ENCODE assay signal across 1 cellular context in genomic region chr9:69412741-69413150, GRCh38.
TF ChIP-seq lines count a peak whose summit lies in the region.

No MANE protein-coding gene starts in this region.

TF ChIP-seq in HepG2, 621 proteins besides CTCF, POLR2A, EP300 and RAD21 (continued from another document and continues in another):
- no peak for TF ChIP-seq ZBTB25 (CRISPR knock-in tag; IDR thresholded peaks at IDR 0.05)
- no peak for TF ChIP-seq ZNF883 (CRISPR knock-in tag; IDR thresholded peaks at IDR 0.05; ENCODE audit: not compliant biosample characterization)
- TF ChIP-seq ZNF564 (CRISPR knock-in tag; IDR thresholded peaks at IDR 0.05): no peak
- TF ChIP-seq HMG20A (CRISPR knock-in tag; IDR thresholded peaks at IDR 0.05; ENCODE audit: borderline replicate concordance): no peak
- peak; percentile 45; the same call in 1 of the 2 replicates for TF ChIP-seq ZFY (CRISPR knock-in tag; IDR thresholded peaks at IDR 0.05)
- no peak for TF ChIP-seq ZNF570 (CRISPR knock-in tag; IDR thresholded peaks at IDR 0.05; ENCODE audit: borderline replicate concordance)
- peak; percentile 89 for TF ChIP-seq STAG1 (CRISPR knock-in tag; IDR thresholded peaks at IDR 0.05)
- TF ChIP-seq ZKSCAN1 (IDR thresholded peaks at IDR 0.05; ENCODE audit: low read length): no peak
- TF ChIP-seq ZSCAN22 (CRISPR knock-in tag; IDR thresholded peaks at IDR 0.05): no peak
- TF ChIP-seq MNT (IDR thresholded peaks at IDR 0.05): no peak
- no peak for TF ChIP-seq ZNF549 (CRISPR knock-in tag; IDR thresholded peaks at IDR 0.05)
- 0 out of 2 replicates have a peak, but pooled peaks have one; percentile 15 for TF ChIP-seq ZXDC (CRISPR knock-in tag; IDR thresholded peaks at IDR 0.05)
- no peak for TF ChIP-seq ZBTB3 (CRISPR knock-in tag; IDR thresholded peaks at IDR 0.05; ENCODE audit: borderline replicate concordance, low read depth)
- TF ChIP-seq WIZ (CRISPR knock-in tag; IDR thresholded peaks at IDR 0.05): no peak
- no peak for TF ChIP-seq TAF15 (IDR thresholded peaks at IDR 0.05; ENCODE audit: low read depth, low read length, poor library complexity, severe bottlenecking)
- TF ChIP-seq SCMH1 (CRISPR knock-in tag; IDR thresholded peaks at IDR 0.05; ENCODE audit: borderline replicate concordance): no peak
- TF ChIP-seq ZSCAN31 (CRISPR knock-in tag; IDR thresholded peaks at IDR 0.05; ENCODE audit: low read depth): no peak
- TF ChIP-seq ZNF766 (CRISPR knock-in tag; IDR thresholded peaks at IDR 0.05; ENCODE audit: borderline replicate concordance): no peak
- TF ChIP-seq ETV5 (CRISPR knock-in tag; IDR thresholded peaks at IDR 0.05; ENCODE audit: borderline replicate concordance): no peak
- peak; percentile 83 for TF ChIP-seq XRCC5 (optimal IDR thresholded peaks at IDR 0.05; ENCODE audit: low read length)
- no peak for TF ChIP-seq KLF9 (CRISPR knock-in tag; IDR thresholded peaks at IDR 0.05; ENCODE audit: low read depth)
- no peak for TF ChIP-seq MTF1 (CRISPR knock-in tag; IDR thresholded peaks at IDR 0.05)
- no peak for TF ChIP-seq ZNF503 (CRISPR knock-in tag; IDR thresholded peaks at IDR 0.05)
- no peak for TF ChIP-seq ZNF543 (CRISPR knock-in tag; IDR thresholded peaks at IDR 0.05)
- no peak for TF ChIP-seq CC2D1A (CRISPR knock-in tag; IDR thresholded peaks at IDR 0.05)
- TF ChIP-seq FOXP4 (CRISPR knock-in tag; IDR thresholded peaks at IDR 0.05): no peak
- peak; percentile 39; the same call in 1 of the 2 replicates for TF ChIP-seq ZFX (CRISPR knock-in tag; IDR thresholded peaks at IDR 0.05; ENCODE audit: low read depth)
- TF ChIP-seq ZNF839 (CRISPR knock-in tag; IDR thresholded peaks at IDR 0.05; ENCODE audit: borderline replicate concordance): 0 out of 2 replicates have a peak, but pooled peaks have one; percentile 62
- TF ChIP-seq TEAD3 (CRISPR knock-in tag; optimal IDR thresholded peaks at IDR 0.05; ENCODE audit: borderline replicate concordance): peak; percentile 47
- no peak for TF ChIP-seq ZMAT5 (CRISPR knock-in tag; IDR thresholded peaks at IDR 0.05; ENCODE audit: borderline replicate concordance, low read depth)
- no peak for TF ChIP-seq RARG (CRISPR knock-in tag; IDR thresholded peaks at IDR 0.05; ENCODE audit: low read depth)
- no peak for TF ChIP-seq PCBP2 (optimal IDR thresholded peaks at IDR 0.05; ENCODE audit: low read depth, low read length, poor library complexity, severe bottlenecking)
- 0 out of 2 replicates have a peak, but pooled peaks have one; percentile 28 for TF ChIP-seq ZNF224 (CRISPR knock-in tag; IDR thresholded peaks at IDR 0.05)
- no peak for TF ChIP-seq ZNF563 (CRISPR knock-in tag; IDR thresholded peaks at IDR 0.05)
- TF ChIP-seq MIER2 (CRISPR knock-in tag; IDR thresholded peaks at IDR 0.05): 0 out of 2 replicates have a peak, but pooled peaks have one; percentile 25
- TF ChIP-seq TCF7 (IDR thresholded peaks at IDR 0.05; ENCODE audit: low read depth): no peak
- TF ChIP-seq ZNF687 (CRISPR knock-in tag; IDR thresholded peaks at IDR 0.05): peak; percentile 22; the same call in 1 of the 2 replicates
- no peak for TF ChIP-seq IRF1 (CRISPR knock-in tag; IDR thresholded peaks at IDR 0.05; ENCODE audit: low read depth)
- peak; percentile 40; the same call in 1 of the 2 replicates for TF ChIP-seq KDM5B (CRISPR knock-in tag; IDR thresholded peaks at IDR 0.05; ENCODE audit: borderline replicate concordance)
- no peak for TF ChIP-seq ZFP36 (IDR thresholded peaks at IDR 0.05; ENCODE audit: borderline replicate concordance, low read depth, low read length, partially characterized antibody)
- no peak for TF ChIP-seq GATAD1 (CRISPR knock-in tag; IDR thresholded peaks at IDR 0.05)
- TF ChIP-seq KDM2A (CRISPR knock-in tag; IDR thresholded peaks at IDR 0.05; ENCODE audit: borderline replicate concordance, low read depth): peak; percentile 40; the same call in 1 of the 2 replicates
- no peak for TF ChIP-seq SNRNP70 (IDR thresholded peaks at IDR 0.05; ENCODE audit: low read depth, low read length)
- no peak for TF ChIP-seq EZH2 (conservative IDR thresholded peaks at IDR 0.05; ENCODE audit: low read depth, low read length)
- TF ChIP-seq SALL1 (CRISPR knock-in tag; IDR thresholded peaks at IDR 0.05): peak; percentile 24
- no peak for TF ChIP-seq SOX6 (IDR thresholded peaks at IDR 0.05)
- peak; percentile 22; the same call in 1 of the 2 replicates for TF ChIP-seq SOX6 (CRISPR knock-in tag; IDR thresholded peaks at IDR 0.05)
- no peak for TF ChIP-seq SP2 (CRISPR knock-in tag; IDR thresholded peaks at IDR 0.05)
- TF ChIP-seq ZNF276 (CRISPR knock-in tag; IDR thresholded peaks at IDR 0.05; ENCODE audit: low read depth): no peak
